ENCODE assay signal across 8 cellular contexts in genomic region chr2:180979935-180980184, GRCh38. TPM values are rescaled to one million over a fixed set of nuclear protein-coding genes. Genes with fewer than 3 reads are reported as not detected.
DNase-seq lines count a peak whose midpoint lies in the region; ATAC-seq and TF ChIP-seq lines count a peak whose summit lies in the region.

No MANE protein-coding gene starts in this region.

- H3K27me3 ChIP-seq in CD4-positive, alpha-beta T cell (ENCODE audit: control insufficient read depth, insufficient read depth, low read length), result no peaks in the 10 kb centered on the region
- no peaks in the 10 kb centered on the region for H3K27me3 ChIP-seq in OCI-LY1 (ENCODE audit: insufficient read depth, low read length)
- H3K27me3 ChIP-seq in neuron (ENCODE audit: insufficient read depth, low read length), result no peaks in the 10 kb centered on the region

- no peaks in the 10 kb centered on the region for H3K9me3 ChIP-seq in CD4-positive, alpha-beta T cell (ENCODE audit: control insufficient read depth, low read length)
- no peaks in the 10 kb centered on the region for H3K9me3 ChIP-seq in OCI-LY1 (ENCODE audit: low read length)
- H3K9me3 ChIP-seq in neuron (ENCODE audit: low read length), result no peaks in the 10 kb centered on the region

- peak overlapping the region; percentile 29; the same call in 1 of the 2 replicates for H2AFZ ChIP-seq in OCI-LY1 (ENCODE audit: low read length)
- peak overlapping the region; percentile 6 for H2AFZ ChIP-seq in neuron (ENCODE audit: low read depth, low read length)

- CTCF ChIA-PET in CD4-positive, alpha-beta T cell (lab: Charles Lee), result interaction anchor here (1.1 to 1.6 kb wide), 2 partner anchors 9 to 481 kb away, joined by 4 to 7 read pairs; no protein-coding TSS in a partner anchor

- POLR2A ChIA-PET in CD4-positive, alpha-beta T cell (lab: Charles Lee), result interaction anchor here (0.6 to 4.4 kb wide), 13 partner anchors 8 to 920 kb away, joined by 3 to 30 read pairs (median 5); partner anchors contain the start of genes ITGA4 and ITPRID2

- peak overlapping the region; percentile 70 for H3K9ac ChIP-seq in OCI-LY1 (ENCODE audit: low read length)

- peaks cover 44% of the 10 kb centered on the region for H3K4me1 ChIP-seq in OCI-LY1 (ENCODE audit: insufficient read depth, low read length, severe bottlenecking)
- H3K4me1 ChIP-seq in neuron (ENCODE audit: insufficient read depth, low read length), result peaks cover 28% of the 10 kb centered on the region

- no peaks in the 10 kb centered on the region for H3K27me3 Mint-ChIP-seq in CD4-positive, alpha-beta T cell
- peaks cover 12% of the 10 kb centered on the region for H3K27me3 Mint-ChIP-seq in endothelial cell (ENCODE audit: unreplicated experiment)

- peak overlapping the region; percentile 94 for H3K4me3 Mint-ChIP-seq in CD4-positive, alpha-beta T cell
- peak overlapping the region; percentile 90 for H3K4me3 Mint-ChIP-seq in endothelial cell (ENCODE audit: unreplicated experiment)

- H3K4me2 ChIP-seq in OCI-LY1 (ENCODE audit: low read length), result peak overlapping the region; percentile 70

- peaks cover 30% of the 10 kb centered on the region for H3K36me3 Mint-ChIP-seq in CD4-positive, alpha-beta T cell (ENCODE audit: low read depth)
- H3K36me3 Mint-ChIP-seq in endothelial cell (ENCODE audit: low read depth, unreplicated experiment), result peaks cover 8% of the 10 kb centered on the region

- intact Hi-C loops in CD4-positive, alpha-beta T cell (cut with DNase I, micrococcal nuclease), result loop anchor here (5.0 to 10.0 kb wide), 6 partner anchors 75 to 1735 kb away; partner anchors contain the start of genes DNAJC10 (in 1 of the 2) and ITGA4 (in 1 of the 2)

- no peak overlapping the region for H3K27ac ChIP-seq in CD4-positive, alpha-beta T cell (ENCODE audit: low read depth, low read length)
- H3K27ac ChIP-seq in OCI-LY1 (ENCODE audit: low read depth, low read length, poor library complexity, severe bottlenecking), result no peak overlapping the region

- no peak for TF ChIP-seq CTCF in CD4-positive, alpha-beta T cell (IDR thresholded peaks at IDR 0.05)
- TF ChIP-seq CTCF in OCI-LY1 (IDR thresholded peaks at IDR 0.05; ENCODE audit: low read length) (no peak), endothelial cell (IDR thresholded peaks at IDR 0.05; ENCODE audit: unreplicated experiment) (no peak)

- no peak for DNase-seq in CD4-positive, alpha-beta T cell
- no peak for DNase-seq in endothelial cell (ENCODE audit: low spot score)
- DNase-seq in stimulated activated CD4-positive, alpha-beta T cell treated with anti-CD3 and anti-CD28 coated beads, Interleukin-4, amount 100 ng/mL, for 1 hour, result no peak
- no peak for DNase-seq in effector CD8-positive, alpha-beta T cell (lab: John Stamatoyannopoulos, UW)

- H3K9me2 ChIP-seq in OCI-LY1 (ENCODE audit: low read depth, low read length), result no peaks in the 10 kb centered on the region

- no peaks in the 10 kb centered on the region for H4K20me1 ChIP-seq in OCI-LY1 (ENCODE audit: insufficient read depth, low read length)

- H3K4me3 ChIP-seq in OCI-LY1 (ENCODE audit: low read depth, low read length, poor library complexity, severe bottlenecking) (peak overlapping the region; percentile 66), neuron (ENCODE audit: low read length) (peak overlapping the region; percentile 9)

- ATAC-seq in CD4-positive, alpha-beta T cell (ENCODE audit: poor library complexity), result no peak
- no peak for ATAC-seq in HG02840 (IDR thresholded peaks at IDR 0.05; ENCODE audit: low FRiP score, unreplicated experiment)
- ATAC-seq in HG03097 (IDR thresholded peaks at IDR 0.05; ENCODE audit: low FRiP score, unreplicated experiment), result no peak

- H3F3A ChIP-seq in OCI-LY1 (ENCODE audit: insufficient read depth, low read length), result peaks cover 15% of the 10 kb centered on the region; the same call in 1 of the 2 replicates

- no peaks in the 10 kb centered on the region for H3K79me2 ChIP-seq in OCI-LY1 (ENCODE audit: insufficient read depth, low read length)

- H3K27ac Mint-ChIP-seq in CD4-positive, alpha-beta T cell, result peak overlapping the region; percentile 92
- peak overlapping the region; percentile 93 for H3K27ac Mint-ChIP-seq in endothelial cell (ENCODE audit: unreplicated experiment)

- H3K4me1 Mint-ChIP-seq in CD4-positive, alpha-beta T cell (ENCODE audit: low read depth), result peaks cover 47% of the 10 kb centered on the region
- H3K4me1 Mint-ChIP-seq in endothelial cell (ENCODE audit: unreplicated experiment), result peaks cover 38% of the 10 kb centered on the region

- peaks cover 19% of the 10 kb centered on the region; the same call in 1 of the 2 replicates for H3K36me3 ChIP-seq in OCI-LY1 (ENCODE audit: insufficient read depth, low read length)
- H3K36me3 ChIP-seq in neuron (ENCODE audit: insufficient read depth, low read length), result no peaks in the 10 kb centered on the region

- no peaks in the 10 kb centered on the region for H3K9me3 Mint-ChIP-seq in CD4-positive, alpha-beta T cell
- H3K9me3 Mint-ChIP-seq in endothelial cell (ENCODE audit: unreplicated experiment), result no peaks in the 10 kb centered on the region

RNA-seq across cellular contexts. Expression of gene UBE2E3, which starts 0.5 kb away (rescaled TPM):
- total RNA-seq in CD4-positive, alpha-beta T cell, result 10 to 100 TPM; 20.5 TPM
- 237 TPM for total RNA-seq in endothelial cell (ENCODE audit: unreplicated experiment)

Comparison
In these comparisons a context has a peak if more than half of its experiments do, and no peak if none do; other contexts are left out.
1. RNA of gene UBE2E3, which starts 0.5 kb away (total RNA-seq): 237 TPM in endothelial cell (single experiment); 20.5 TPM in CD4-positive, alpha-beta T cell; every median in the first group is over 10 times any median in the second.